Comparison of ENCODE assay signal across 8 cellular contexts in the genomic region with DNA sequence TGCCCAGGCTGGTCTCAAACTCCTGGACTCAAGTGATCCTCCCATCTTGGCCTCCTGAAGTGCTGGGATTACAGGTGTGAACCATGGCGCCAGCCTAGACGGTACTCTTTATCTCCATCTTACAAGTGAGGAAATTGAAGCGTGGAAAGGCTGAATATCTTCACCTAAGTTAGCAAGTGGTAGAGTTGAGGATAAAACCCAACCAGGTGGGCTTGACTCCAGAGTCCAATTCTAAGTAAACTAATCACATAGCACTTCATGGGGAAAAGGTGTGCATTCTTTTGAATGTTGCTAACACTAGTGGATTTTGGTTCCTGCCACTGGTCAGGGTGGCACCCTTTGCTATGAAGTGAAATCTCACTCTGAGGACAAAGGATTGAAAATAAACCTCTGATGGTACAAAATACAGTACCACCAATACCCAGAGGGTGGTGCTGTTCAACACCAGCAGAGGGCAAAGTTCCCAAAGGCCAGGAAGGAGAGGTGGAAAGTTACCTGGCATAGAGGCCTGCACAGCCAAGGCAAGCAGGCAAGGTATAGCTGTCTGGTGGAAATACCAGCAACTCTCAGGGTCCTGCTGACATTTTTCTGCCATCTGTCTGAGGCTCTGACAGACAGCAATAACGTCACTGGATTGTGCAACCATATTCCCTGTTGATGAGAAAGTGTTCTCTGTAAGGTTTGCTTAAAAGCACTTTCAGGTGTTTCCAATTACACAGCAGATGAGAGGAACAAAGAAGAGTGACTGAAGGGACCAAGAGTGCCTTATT. TPM values are rescaled to one million over a fixed set of nuclear protein-coding genes. Genes with fewer than 3 reads are reported as not detected.
DNase-seq lines count a peak whose midpoint lies in the region; ATAC-seq, FAIRE-seq and TF ChIP-seq lines count a peak whose summit lies in the region.

No MANE protein-coding gene starts in this region.

- FAIRE-seq in RCC 7860 (lab: Jason Lieb, UNC): peak; percentile 10
- no peak for FAIRE-seq in small intestine (lab: Jason Lieb, UNC)

- H3K4me3 ChIP-seq in astrocyte of the spinal cord (ENCODE audit: low read depth, low read length) (no peak overlapping the region), iPS DF 6.9 (ENCODE audit: low read length) (no peak overlapping the region), small intestine (ENCODE audit: low read depth in 1 of 2, low read length in 2 of 2) (no peak overlapping the region)

- WGBS in iPS DF 6.9 (ENCODE audit: insufficient coverage, insufficient read length): no CpG with 5 or more reads among the region's 4 CpGs
- WGBS in small intestine, 3 donors: 68 to 80% (median 70%) methylated on average over 4 of the region's 4 CpGs

- peak; percentile 4 for DNase-seq in DMS79 (lab: John Stamatoyannopoulos, UW)
- peak; percentile 49 for DNase-seq in RCC 7860 (ENCODE audit: low spot score)
- DNase-seq in astrocyte of the spinal cord (ENCODE audit: low read depth, low spot score): peak; percentile 43
- DNase-seq in iPS DF 6.9 (ENCODE audit: low read depth, low spot score): peak; percentile 64
- peak; percentile 79 for DNase-seq in small intestine

- H3K27me3 ChIP-seq in iPS DF 6.9 (ENCODE audit: control insufficient read depth, insufficient read depth, low read length): no peaks in the 10 kb centered on the region
- H3K27me3 ChIP-seq in small intestine (ENCODE audit: control insufficient read depth in 2 of 2, insufficient read depth in 2 of 2, low read length in 2 of 2): no peaks in the 10 kb centered on the region

- H3K9me3 ChIP-seq in iPS DF 6.9 (ENCODE audit: control insufficient read depth, insufficient read depth, low read length) (no peaks in the 10 kb centered on the region), small intestine (ENCODE audit: control insufficient read depth, low read depth) (no peaks in the 10 kb centered on the region)

- H3K36me3 ChIP-seq in iPS DF 6.9 (ENCODE audit: control insufficient read depth, insufficient read depth, low read length) (peaks cover 65% of the 10 kb centered on the region), small intestine (ENCODE audit: control insufficient read depth in 2 of 2, insufficient read depth in 2 of 2, low read length in 2 of 2) (peaks cover 31 to 33% of the 10 kb centered on the region in 2 donors)

- in situ Hi-C loops in astrocyte of the spinal cord (cut with HindIII; ENCODE audit: low sequenced_read_pairs): no loop called here

- H3K4me1 ChIP-seq in iPS DF 6.9 (ENCODE audit: control insufficient read depth, insufficient read depth, low read length) (no peaks in the 10 kb centered on the region), small intestine (ENCODE audit: control insufficient read depth in 2 of 2, insufficient read depth in 1 of 2, low read depth in 1 of 2, low read length in 1 of 2) (no peaks in the 10 kb centered on the region)

- H3K27ac ChIP-seq in iPS DF 6.9 (ENCODE audit: low read length) (no peak overlapping the region), small intestine (ENCODE audit: low read depth in 1 of 2, low read length in 1 of 2) (no peak overlapping the region)

- TF ChIP-seq CTCF in astrocyte of the spinal cord (IDR thresholded peaks at IDR 0.05; ENCODE audit: low read depth, low read length): peak; percentile 80

- ATAC-seq in HG02759 (IDR thresholded peaks at IDR 0.05; ENCODE audit: unreplicated experiment) (peak; percentile 49), GM19395 (IDR thresholded peaks at IDR 0.05; ENCODE audit: unreplicated experiment) (no peak), GM19397 (IDR thresholded peaks at IDR 0.05; ENCODE audit: unreplicated experiment) (no peak)

RNA-seq across cellular contexts. Expression of gene ZDHHC16, which starts 17.6 kb away (rescaled TPM):
- polyA plus RNA-seq in small intestine: 10 to 100 TPM; 17.0 to 36.0 (median 25.9) TPM

RNA-seq across cellular contexts. Expression of gene EXOSC1, which starts 17.7 kb away (rescaled TPM):
- 10 to 100 TPM; 33.8 to 47.1 (median 35.4) TPM for polyA plus RNA-seq in small intestine

RNA-seq across cellular contexts. Expression of gene MMS19, which starts 34.7 kb away (rescaled TPM):
- polyA plus RNA-seq in small intestine: 10 to 100 TPM; 44.7 to 51.9 (median 49.2) TPM

RNA-seq across cellular contexts. Expression of gene UBTD1, which starts 35.2 kb away (rescaled TPM):
- 1 to 10 TPM; 1.1 to 7.6 (median 7.0) TPM for polyA plus RNA-seq in small intestine

RNA-seq across cellular contexts. Expression of gene PGAM1, which starts 37.6 kb away (rescaled TPM):
- 100 to 1,000 TPM; 222 to 300 (median 249) TPM for polyA plus RNA-seq in small intestine

Comparison
In these comparisons a context has a peak if more than half of its experiments do, and no peak if none do; other contexts are left out.
1. DNase-seq: peak in every context shown above with its lines; median percentile 79 in small intestine; 64 in iPS DF 6.9; 49 in RCC 7860; 43 in astrocyte of the spinal cord; 4 in DMS79.